Comparison of ENCODE assay signal across 8 cellular contexts in the genomic region with DNA sequence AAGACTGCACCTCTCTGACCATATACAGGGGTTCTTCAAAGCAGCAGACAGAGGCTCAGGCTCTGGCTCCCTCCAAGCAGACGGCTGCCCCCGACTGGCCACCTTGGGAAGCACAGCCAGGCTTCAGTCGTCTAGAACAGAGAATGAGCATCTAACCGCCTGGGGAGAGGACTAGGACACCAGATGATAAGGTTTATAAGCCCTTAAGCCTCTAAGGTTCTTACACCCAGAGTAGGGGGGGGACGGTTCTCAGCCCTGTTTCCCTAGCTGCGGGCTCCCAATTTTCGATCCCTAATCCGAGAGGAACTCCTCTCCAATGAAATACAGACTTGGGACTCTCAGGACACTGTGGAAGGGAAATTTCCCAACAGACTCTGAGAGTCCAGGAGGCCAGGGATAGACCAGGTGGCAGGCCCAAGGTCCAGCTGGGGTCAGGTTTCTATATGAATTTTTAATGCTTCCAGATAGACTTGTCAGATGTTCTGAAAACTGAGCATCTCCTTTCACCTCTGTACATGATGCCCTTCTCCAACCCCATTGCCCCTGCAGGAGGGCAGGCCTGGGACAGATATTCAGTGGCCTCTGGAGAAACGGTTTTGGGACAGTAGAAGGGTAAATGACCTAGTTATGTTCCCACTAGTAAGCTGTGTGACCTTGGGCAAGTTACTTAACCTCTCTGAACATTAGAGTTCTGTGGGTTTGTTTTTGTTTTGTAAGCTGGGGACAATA.
DNase-seq lines count a peak whose midpoint lies in the region; ATAC-seq and TF ChIP-seq lines count a peak whose summit lies in the region.

No MANE protein-coding gene starts in this region.

- no peaks in the 10 kb centered on the region for H3K79me2 ChIP-seq in DOHH2 (ENCODE audit: control insufficient read depth, low read length)

- peak; percentile 29 for ATAC-seq in HG02571 (IDR thresholded peaks at IDR 0.05; ENCODE audit: unreplicated experiment)
- ATAC-seq in stimulated activated naive CD8-positive, alpha-beta T cell treated with anti-CD3 and anti-CD28 coated beads, Interleukin-15, amount 100 ng/mL, for 72 hours: peak; percentile 59
- ATAC-seq in GM19035 (IDR thresholded peaks at IDR 0.05; ENCODE audit: unreplicated experiment): no peak

- H3K4me3 ChIP-seq in DOHH2 (ENCODE audit: low read length) (no peak overlapping the region), coronary artery (no peak overlapping the region)

- H3K27me3 Mint-ChIP-seq in stimulated activated naive CD8-positive, alpha-beta T cell treated with anti-CD3 and anti-CD28 coated beads, Interleukin-15, amount 100 ng/mL, for 72 hours: peaks cover 53% of the 10 kb centered on the region

- H3K4me1 Mint-ChIP-seq in stimulated activated naive CD8-positive, alpha-beta T cell treated with anti-CD3 and anti-CD28 coated beads, Interleukin-15, amount 100 ng/mL, for 72 hours: peaks cover 50% of the 10 kb centered on the region

- H3K9me2 ChIP-seq in DOHH2 (replicated peaks; ENCODE audit: control insufficient read depth, low read length): no peaks in the 10 kb centered on the region

- TF ChIP-seq CTCF in DOHH2 (IDR thresholded peaks at IDR 0.05; ENCODE audit: low read depth, low read length, poor library complexity, severe bottlenecking) (peak; percentile 96), coronary artery (IDR thresholded peaks at IDR 0.05) (peak; percentile 52)

- H3F3A ChIP-seq in DOHH2 (ENCODE audit: control insufficient read depth, insufficient read depth): 0 out of 2 replicates have a peak, but pooled peaks cover under 1% of the 10 kb centered on the region

- H3K9me3 Mint-ChIP-seq in stimulated activated naive CD8-positive, alpha-beta T cell treated with anti-CD3 and anti-CD28 coated beads, Interleukin-15, amount 100 ng/mL, for 72 hours: no peaks in the 10 kb centered on the region

- H3K9me3 ChIP-seq in DOHH2 (ENCODE audit: control insufficient read depth, insufficient read depth, low read length): no peaks in the 10 kb centered on the region

- H3K4me3 Mint-ChIP-seq in stimulated activated naive CD8-positive, alpha-beta T cell treated with anti-CD3 and anti-CD28 coated beads, Interleukin-15, amount 100 ng/mL, for 72 hours: no peak overlapping the region

- H3K36me3 ChIP-seq in DOHH2 (ENCODE audit: control insufficient read depth, low read length): peaks cover 15% of the 10 kb centered on the region

- no peak overlapping the region for H3K27ac ChIP-seq in DOHH2 (ENCODE audit: low read depth, low read length)
- H3K27ac ChIP-seq in coronary artery: no peak overlapping the region

- no peaks in the 10 kb centered on the region for H4K20me1 ChIP-seq in DOHH2 (ENCODE audit: control insufficient read depth, insufficient read depth, low read depth, low read length)

- no peak overlapping the region; the same call in 1 of the 2 replicates for H3K4me2 ChIP-seq in DOHH2 (ENCODE audit: low read length)

- H3K27me3 ChIP-seq in DOHH2 (ENCODE audit: control insufficient read depth, low read length): peaks cover 27% of the 10 kb centered on the region

- H3K27ac Mint-ChIP-seq in stimulated activated naive CD8-positive, alpha-beta T cell treated with anti-CD3 and anti-CD28 coated beads, Interleukin-15, amount 100 ng/mL, for 72 hours: no peak overlapping the region

- H3K4me1 ChIP-seq in DOHH2 (ENCODE audit: control insufficient read depth, low read length): peaks cover 59% of the 10 kb centered on the region

- DNase-seq in NCI-H345 (lab: John Stamatoyannopoulos, UW): peak; percentile 46
- DNase-seq in activated CD4-positive, CD25-positive, alpha-beta regulatory T cell treated with anti-CD3 and anti-CD28 coated beads, Interleukin-2, amount 50 U/mL, for 72 hours: peak; percentile 71
- no peak for DNase-seq in coronary artery (ENCODE audit: low spot score)
- DNase-seq in midbrain (lab: John Stamatoyannopoulos, UW): peak; percentile 32
- peak; percentile 69 to 73 for DNase-seq in stimulated activated naive CD8-positive, alpha-beta T cell treated with anti-CD3 and anti-CD28 coated beads, Interleukin-15, amount 100 ng/mL, for 72 hours
